In genomic region chr17:75566456-75567233, GRCh38 we compare ENCODE assay signal across 1 cellular context.
TF ChIP-seq lines count a peak whose summit lies in the region.

No MANE protein-coding gene starts in this region.

TF ChIP-seq in GM12878, 131 proteins besides CTCF, POLR2A, EP300 and RAD21:
- TF ChIP-seq SPI1 (IDR thresholded peaks at IDR 0.05; ENCODE audit: borderline replicate concordance, insufficient read depth, low read depth, low read length) (peak; percentile 88), IRF4 (IDR thresholded peaks at IDR 0.05; ENCODE audit: low read depth, low read length) (peak; percentile 49; the same call in 1 of the 2 replicates), RUNX3 (IDR thresholded peaks at IDR 0.05; ENCODE audit: low read length) (peak; percentile 47; the same call in 1 of the 2 replicates), JUND (IDR thresholded peaks at IDR 0.05; ENCODE audit: low read depth, low read length) (no peak), IKZF2 (IDR thresholded peaks at IDR 0.05) (peak; percentile 63 to 69; a peak in 3 of 4 replicates), DPF2 (IDR thresholded peaks at IDR 0.05) (peak; percentile 56; the same call in 1 of the 2 replicates), SIN3A (IDR thresholded peaks at IDR 0.05; ENCODE audit: low read depth, low read length) (no peak), RB1 (IDR thresholded peaks at IDR 0.05; ENCODE audit: borderline replicate concordance) (no peak), NR2C2 (IDR thresholded peaks at IDR 0.05; ENCODE audit: borderline replicate concordance, control insufficient read depth, insufficient read length, low read depth) (no peak), EED (IDR thresholded peaks at IDR 0.05; ENCODE audit: low read depth) (0 out of 2 replicates have a peak, but pooled peaks have one; percentile 33), ELK1 (IDR thresholded peaks at IDR 0.05; ENCODE audit: low read depth, low read length) (no peak), IKZF1 (conservative IDR thresholded peaks at IDR 0.05) (peak; percentile 65), ZNF384 (IDR thresholded peaks at IDR 0.05; ENCODE audit: borderline replicate concordance, low read depth, low read length) (peak; percentile 23; the same call in 1 of the 2 replicates), BHLHE40 (IDR thresholded peaks at IDR 0.05; ENCODE audit: borderline replicate concordance in 1 of 2, low read depth in 2 of 2, low read length in 1 of 2) (peak in 1 of 2 experiments; percentile 8; a peak in 1 of 4 replicates), TCF12 (IDR thresholded peaks at IDR 0.05; ENCODE audit: low read depth, low read length) (peak; percentile 72; the same call in 1 of the 2 replicates)
